Comparison of ENCODE assay signal across 11 cellular contexts in the genomic region with DNA sequence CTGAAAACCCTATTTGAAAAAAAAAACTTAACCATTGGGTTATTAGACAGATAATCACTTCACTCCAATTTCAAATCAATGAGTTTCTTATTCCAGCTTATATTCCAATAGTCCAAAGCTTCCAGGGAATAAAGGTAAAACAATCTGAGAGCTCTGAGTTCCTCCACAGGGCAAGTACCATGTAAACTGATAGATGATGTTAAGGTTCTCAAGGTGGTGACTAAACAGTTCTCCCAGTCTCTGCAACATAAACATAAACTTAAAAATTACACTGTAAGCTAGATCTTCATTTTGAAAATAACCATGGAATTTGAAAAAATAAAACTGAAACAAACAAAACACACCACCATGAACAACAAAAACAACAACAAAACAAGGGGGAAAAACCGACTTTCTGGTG. TPM values are rescaled to one million over a fixed set of nuclear protein-coding genes. Genes with fewer than 3 reads are reported as not detected.
DNase-seq lines count a peak whose midpoint lies in the region; ATAC-seq and TF ChIP-seq lines count a peak whose summit lies in the region.
"Had no signal": no experiment of that assay in that cellular context is flagged by ENCODE, and none has a peak within 500 bp of the region (broad histone marks: within the 10 kb centered on the region; RNA-seq: fewer than 3 reads in every experiment).

No MANE protein-coding gene starts in this region.

- POLR2A ChIA-PET in MCF 10A (lab: Yijun Ruan, JAX) = interaction anchor here (0.7 kb wide), 2 partner anchors 62 to 263 kb away, joined by 3 to 4 read pairs; no protein-coding TSS in a partner anchor

- no TSS peak for BruUV-seq in MCF 10A (replicated peaks; lab: Mats Ljungman, UMichigan)

- CTCF ChIA-PET in MCF 10A (lab: Yijun Ruan, JAX) = interaction anchor here (0.6 to 2.9 kb wide), 5 partner anchors 19 to 287 kb away, joined by 5 to 11 read pairs (median 6); no protein-coding TSS in a partner anchor

- H3K27me3 ChIP-seq in brain microvascular endothelial cell (replicated peaks) = no peaks in the 10 kb centered on the region

- H3K27me3 Mint-ChIP-seq in MCF 10A (ENCODE audit: insufficient read depth, unreplicated experiment) = no peaks in the 10 kb centered on the region

- H3K4me3 ChIP-seq in brain microvascular endothelial cell (ENCODE audit: low read depth, low read length) = no peak overlapping the region
- H3K4me3 ChIP-seq: HAP-1, thoracic aorta had no signal

- H3K9me3 Mint-ChIP-seq in MCF 10A (ENCODE audit: unreplicated experiment) = no peaks in the 10 kb centered on the region

- TF ChIP-seq CTCF in brain microvascular endothelial cell (IDR thresholded peaks at IDR 0.05; ENCODE audit: low read depth, low read length, missing control alignments) = no peak
- no peak for TF ChIP-seq CTCF in MCF 10A (IDR thresholded peaks at IDR 0.05; ENCODE audit: unreplicated experiment)

- H3K36me3 ChIP-seq in brain microvascular endothelial cell (replicated peaks) = no peaks in the 10 kb centered on the region
- H3K36me3 ChIP-seq: HAP-1, thoracic aorta had no signal

- ATAC-seq in GM18502 (IDR thresholded peaks at IDR 0.05; ENCODE audit: poor library complexity, unreplicated experiment) = peak; percentile 12
- peak; percentile 19 for ATAC-seq in GM21447 (IDR thresholded peaks at IDR 0.05; ENCODE audit: unreplicated experiment)
- ATAC-seq in HG03439 (IDR thresholded peaks at IDR 0.05; ENCODE audit: unreplicated experiment) = peak; percentile 7
- no peak for ATAC-seq in Right ventricle myocardium superior (ENCODE audit: poor library complexity)

- in situ Hi-C loops in brain microvascular endothelial cell (cut with HindIII; ENCODE audit: low pct_ligation_motif_present, low sequenced_read_pairs) = no loop called here

- H3K27ac Mint-ChIP-seq in MCF 10A (ENCODE audit: low read depth, unreplicated experiment) = no peak overlapping the region

- H3K27ac ChIP-seq in brain microvascular endothelial cell = peak overlapping the region; percentile 99
- H3K27ac ChIP-seq: thoracic aorta had no signal

- no peaks in the 10 kb centered on the region for H3K36me3 Mint-ChIP-seq in MCF 10A (ENCODE audit: insufficient read depth, unreplicated experiment)

- intact Hi-C loops in Right ventricle myocardium superior (cut with DNase I) (no loop called here), MCF 10A (cut with micrococcal nuclease) (loop anchor here (1.0 kb wide), 1 partner anchor 25 kb away; no protein-coding TSS in a partner anchor)

- no peak overlapping the region for H3K4me3 Mint-ChIP-seq in MCF 10A (ENCODE audit: unreplicated experiment)

- peaks cover 5% of the 10 kb centered on the region for H3K4me1 Mint-ChIP-seq in MCF 10A (ENCODE audit: insufficient read depth, unreplicated experiment)

- DNase-seq in brain microvascular endothelial cell = no peak
- DNase-seq in central memory CD4-positive, alpha-beta T cell = no peak
- DNase-seq in effector CD4-positive, alpha-beta T cell = no peak
- no peak for DNase-seq in Right ventricle myocardium superior
- DNase-seq in MCF 10A (ENCODE audit: unreplicated experiment) = no peak
- DNase-seq: NCI-H1048 had no signal

RNA-seq across cellular contexts. Expression of a gene that starts 22.3 kb away (rescaled TPM):
- total RNA-seq in Right ventricle myocardium superior (2.5 TPM), MCF 10A (2022) (not detected in 2 replicates)

RNA-seq across cellular contexts. Expression of a gene that starts 52.9 kb away (rescaled TPM):
- 2.6 TPM for total RNA-seq in Right ventricle myocardium superior
- total RNA-seq in MCF 10A (2022) = 0.93 and 1.1 TPM in 2 replicates
